ENCODE assay signal across 23 cellular contexts in genomic region chr3:32492684-32493436, GRCh38. TPM values are rescaled to one million over a fixed set of nuclear protein-coding genes. Genes with fewer than 3 reads are reported as not detected.
DNase-seq lines count a peak whose midpoint lies in the region; ATAC-seq, FAIRE-seq and TF ChIP-seq lines count a peak whose summit lies in the region.
"Had no signal": no experiment of that assay in that cellular context is flagged by ENCODE, and none has a peak within 500 bp of the region (broad histone marks: within the 10 kb centered on the region; RNA-seq: fewer than 3 reads in every experiment).

No MANE protein-coding gene starts in this region.

- no peak for TF ChIP-seq RAD21 in GM12878 (IDR thresholded peaks at IDR 0.05; ENCODE audit: insufficient read depth, low read depth, low read length)

- H3K9me2 ChIP-seq in Loucy (replicated peaks; ENCODE audit: low read depth, low read length) = no peaks in the 10 kb centered on the region

- CTCF ChIA-PET in GM12878 (lab: Yijun Ruan, JAX) (interaction anchor here (0.9 to 5.0 kb wide), 5 partner anchors 9 to 118 kb away, joined by 3 to 26 read pairs (median 10); partner anchors contain the start of gene CMTM6), WTC11 (lab: Charles Lee) (interaction anchor here (0.7 to 1.0 kb wide), 3 partner anchors 16 to 25 kb away, joined by 3 read pairs; no protein-coding TSS in a partner anchor)

- H3K4me3 ChIP-seq in Loucy (ENCODE audit: low read length, poor library complexity, severe bottlenecking) (no peak overlapping the region), GM12878 (no peak overlapping the region), osteoblast (ENCODE audit: insufficient read depth, low read length) (no peak overlapping the region)
- H3K4me3 ChIP-seq: BLaER1, GM23338 had no signal

- POLR2A ChIA-PET in GM12878 (lab: Charles Lee) = interaction anchor here (0.6 to 2.0 kb wide), 6 partner anchors 11 to 962 kb away, joined by 3 to 4 read pairs (median 4); no protein-coding TSS in a partner anchor
- POLR2A ChIA-PET in WTC11 (lab: Charles Lee) = no interaction called here

- peak; percentile 64 for ATAC-seq in GM12878
- ATAC-seq in WTC11 = no peak
- no peak for ATAC-seq in Right ventricle myocardium superior (ENCODE audit: poor library complexity)
- ATAC-seq: GM23338; naive thymus-derived CD8-positive, alpha-beta T cell had no signal

- no peak for FAIRE-seq in GM12878 (lab: Jason Lieb, UNC)
- FAIRE-seq: kidney, small intestine had no signal

- peak; percentile 71 for DNase-seq in ELR (ENCODE audit: low read depth)
- no peak for DNase-seq in GM12878 (ENCODE audit: low read depth, low spot score)
- DNase-seq in osteoblast (ENCODE audit: insufficient read length, low spot score, missing footprints) = peak; percentile 73
- no peak for DNase-seq in WTC11 (ENCODE audit: low spot score)
- DNase-seq in NCI-H2196 (lab: John Stamatoyannopoulos, UW; ENCODE audit: unreplicated experiment) = no peak
- DNase-seq in GM10266 (ENCODE audit: extremely low spot score) = no peak
- DNase-seq in Right ventricle myocardium superior = no peak
- DNase-seq: activated CD4-positive, alpha-beta T cell treated with anti-CD3 and anti-CD28 coated beads for 4 hours; activated naive CD4-positive, alpha-beta T cell; activated T-cell treated with anti-CD3 and anti-CD28 coated beads, Interleukin-2, amount 50 U/mL, for 24 hours; DMS53; kidney; midbrain; naive thymus-derived CD8-positive, alpha-beta T cell; NCI-H2029 treated with DMSO at 0.1 percent for 48 hours; retina; small intestine; stimulated activated CD4-positive, alpha-beta T cell treated with anti-CD3 and anti-CD28 coated beads, Interleukin-1b, Interleukin-23, amount 100 ng/mL, for 48 hours had no signal

- no peak overlapping the region for H3K27ac Mint-ChIP-seq in WTC11
- H3K27ac Mint-ChIP-seq: activated T-cell treated with anti-CD3 and anti-CD28 coated beads, Interleukin-2, amount 50 U/mL, for 24 hours; GM23338; IgD-negative memory B cell; naive thymus-derived CD8-positive, alpha-beta T cell had no signal

- H3K27me3 Mint-ChIP-seq in WTC11 (ENCODE audit: low read depth) = no peaks in the 10 kb centered on the region
- H3K27me3 Mint-ChIP-seq: activated T-cell treated with anti-CD3 and anti-CD28 coated beads, Interleukin-2, amount 50 U/mL, for 24 hours; IgD-negative memory B cell; naive thymus-derived CD8-positive, alpha-beta T cell had no signal

- RAD21 ChIA-PET in GM12878 (lab: Charles Lee; ENCODE audit: unreplicated experiment) = interaction anchor here (0.7 to 1.7 kb wide), 6 partner anchors 9 to 73 kb away, joined by 3 to 7 read pairs (median 4); partner anchors contain the start of gene CMTM6

- H3K36me3 ChIP-seq in Loucy (ENCODE audit: insufficient read depth, low read length) (peaks cover 9% of the 10 kb centered on the region; the same call in 1 of the 2 replicates), GM12878 (ENCODE audit: control insufficient read depth in 2 of 2, insufficient read depth in 2 of 2, low read length in 1 of 2) (no peaks in the 10 kb centered on the region), osteoblast (ENCODE audit: insufficient read depth, low read length) (no peaks in the 10 kb centered on the region)
- H3K36me3 ChIP-seq: brain microvascular endothelial cell had no signal

- H3F3A ChIP-seq in Loucy (ENCODE audit: low read depth) = no peaks in the 10 kb centered on the region

- in situ Hi-C loops in GM12878 (cut with MboI) = no loop called here

- H3K4me1 Mint-ChIP-seq in WTC11 = no peaks in the 10 kb centered on the region
- H3K4me1 Mint-ChIP-seq: GM23338 had no signal

- H3K4me3 Mint-ChIP-seq in WTC11 = no peak overlapping the region
- H3K4me3 Mint-ChIP-seq: activated T-cell treated with anti-CD3 and anti-CD28 coated beads, Interleukin-2, amount 50 U/mL, for 24 hours; GM23338; IgD-negative memory B cell; naive thymus-derived CD8-positive, alpha-beta T cell had no signal

- H3K9me3 ChIP-seq in Loucy (ENCODE audit: insufficient read depth, low read depth, low read length) (no peaks in the 10 kb centered on the region), GM12878 (replicated peaks; ENCODE audit: control insufficient read depth, insufficient read depth, low read length) (no peaks in the 10 kb centered on the region), osteoblast (ENCODE audit: low read depth, low read length) (no peaks in the 10 kb centered on the region)
- H3K9me3 ChIP-seq: BLaER1 had no signal

- no peak overlapping the region for H3K27ac ChIP-seq in GM12878 (ENCODE audit: control insufficient read depth, insufficient read depth)
- peak overlapping the region; percentile 29 for H3K27ac ChIP-seq in osteoblast (ENCODE audit: low read depth, low read length)
- H3K27ac ChIP-seq: BLaER1 had no signal

- H3K79me2 ChIP-seq in Loucy (ENCODE audit: insufficient read depth, low read length) (peaks cover 74% of the 10 kb centered on the region), GM12878 (ENCODE audit: control insufficient read depth, insufficient read depth, low read length) (peaks cover 5% of the 10 kb centered on the region), osteoblast (ENCODE audit: insufficient read depth, low read length) (peaks cover 53% of the 10 kb centered on the region)

- TF ChIP-seq CTCF in Loucy (conservative IDR thresholded peaks at IDR 0.05; ENCODE audit: low read length) (no peak), GM12878 (IDR thresholded peaks at IDR 0.05 in 2 of 3, conservative IDR thresholded peaks at IDR 0.05 in 1 of 3; ENCODE audit: control insufficient read depth in 2 of 3, extremely low read depth in 1 of 3, insufficient read depth in 1 of 3, low read depth in 3 of 3, low read length in 3 of 3) (no peak), osteoblast (IDR thresholded peaks at IDR 0.05; ENCODE audit: extremely low read depth, low read depth, low read length) (no peak), WTC11 (IDR thresholded peaks at IDR 0.05) (no peak), GM10266 (IDR thresholded peaks at IDR 0.05; ENCODE audit: control insufficient read depth, insufficient read depth, low read depth, missing control alignments) (no peak)

- intact Hi-C loops in GM12878 (cut with micrococcal nuclease; ENCODE audit: unreplicated experiment) (loop anchor here (2.0 kb wide), 1 partner anchor 24 kb away; no protein-coding TSS in a partner anchor), Right ventricle myocardium superior (cut with DNase I) (no loop called here)

- BruUV-seq in GM12878 (replicated peaks; lab: Mats Ljungman, UMichigan) = no TSS peak

- H3K9me3 Mint-ChIP-seq in WTC11 = no peaks in the 10 kb centered on the region
- H3K9me3 Mint-ChIP-seq: activated T-cell treated with anti-CD3 and anti-CD28 coated beads, Interleukin-2, amount 50 U/mL, for 24 hours; GM23338; IgD-negative memory B cell; naive thymus-derived CD8-positive, alpha-beta T cell had no signal

- H3K4me1 ChIP-seq in Loucy (ENCODE audit: insufficient read depth, low read length, poor library complexity, severe bottlenecking) (peaks cover 40% of the 10 kb centered on the region), GM12878 (ENCODE audit: control insufficient read depth, insufficient read depth, low read length) (peaks cover 21% of the 10 kb centered on the region), osteoblast (ENCODE audit: insufficient read depth, low read length) (peaks cover 22% of the 10 kb centered on the region)

- 73% methylated on average over 3 of the region's 3 CpGs for WGBS in GM12878 (ENCODE audit: insufficient coverage, insufficient replicate concordance, low lambda C conversion rate, missing lambda C conversion rate)

- H3K27me3 ChIP-seq in Loucy (ENCODE audit: insufficient read depth, low read length, poor library complexity, severe bottlenecking) (no peaks in the 10 kb centered on the region), GM12878 (replicated peaks in 1 of 2; ENCODE audit: control insufficient read depth in 2 of 2, insufficient read depth in 2 of 2, low read length in 1 of 2) (no peaks in the 10 kb centered on the region), osteoblast (ENCODE audit: insufficient read depth, low read length) (no peaks in the 10 kb centered on the region)
- H3K27me3 ChIP-seq: BLaER1, brain microvascular endothelial cell had no signal

- SMC1A ChIA-PET in GM12878 (lab: Charles Lee; ENCODE audit: uncharacterized antibody, unreplicated experiment) = interaction anchor here (0.8 to 2.6 kb wide), 12 partner anchors 9 to 123 kb away, joined by 3 to 18 read pairs (median 6); no protein-coding TSS in a partner anchor

- H2AFZ ChIP-seq in Loucy (ENCODE audit: low read length) (no peak overlapping the region), GM12878 (ENCODE audit: control insufficient read depth, low read depth, low read length) (no peak overlapping the region), osteoblast (ENCODE audit: low read length) (no peak overlapping the region)
- H2AFZ ChIP-seq: GM23338 had no signal

- H3K4me2 ChIP-seq in Loucy (ENCODE audit: low read depth, low read length, poor library complexity, severe bottlenecking) (peak overlapping the region; percentile 26), GM12878 (ENCODE audit: control insufficient read depth, insufficient read depth) (no peak overlapping the region; the same call in none of the 2 replicates), osteoblast (ENCODE audit: insufficient read depth, low read length) (peak overlapping the region; percentile 15)
- H3K4me2 ChIP-seq: GM23338 had no signal

- H4K20me1 ChIP-seq in Loucy (ENCODE audit: insufficient read depth, low read length, poor library complexity, severe bottlenecking) (peaks cover 60% of the 10 kb centered on the region), GM12878 (ENCODE audit: control insufficient read depth, insufficient read depth) (no peaks in the 10 kb centered on the region), osteoblast (ENCODE audit: insufficient read depth, low read length) (peaks cover 27% of the 10 kb centered on the region)

- TF ChIP-seq POLR2A in GM12878 (IDR thresholded peaks at IDR 0.05; ENCODE audit: low read depth, low read length) = no peak

- H3K36me3 Mint-ChIP-seq in WTC11 = peaks cover 6% of the 10 kb centered on the region

- no peak for TF ChIP-seq EP300 in GM12878 (IDR thresholded peaks at IDR 0.05; ENCODE audit: borderline replicate concordance in 1 of 2, control insufficient read depth in 1 of 2, low read depth in 2 of 2, low read length in 2 of 2)

- H3K9ac ChIP-seq in Loucy (ENCODE audit: low read depth, low read length, poor library complexity, severe bottlenecking) (no peak overlapping the region), GM12878 (ENCODE audit: control insufficient read depth, insufficient read depth, low read length) (no peak overlapping the region)
- H3K9ac ChIP-seq: BLaER1 had no signal

RNA-seq across cellular contexts. Expression of gene CMTM6, which starts 9.8 kb away (rescaled TPM):
- 60.8 and 68.6 TPM in 2 replicates for total RNA-seq in GM12878 (2013; cell fraction: nucleolus; rRNA removed)
- total RNA-seq in GM12878 (2014; rRNA removed) = 61.8 and 75.1 TPM in 2 replicates
- 73.5 and 74.7 TPM in 2 replicates for total RNA-seq in GM12878 (2014; rRNA removed; fragmentation: Illumina TruSeq; extraction: Trizol)
- total RNA-seq in GM12878 (2021) = 51.2 and 54.4 TPM in 2 replicates
- polyA plus RNA-seq in GM12878 (2011; ENCODE audit: low read depth) = 12.6 TPM
- 92.6 and 138 TPM in 2 replicates for polyA plus RNA-seq in GM12878 (2011; rRNA removed)
- polyA plus RNA-seq in GM12878 (2011; cell fraction: cytosol; rRNA removed) = 32.5 and 34.3 TPM in 2 replicates
- 15.2 and 17.9 TPM in 2 replicates for polyA plus RNA-seq in GM12878 (2011; cell fraction: nucleus; rRNA removed)
- polyA plus RNA-seq in GM12878 (2012) = 19.5 and 21.1 TPM in 2 replicates
- polyA plus RNA-seq in GM12878 (2014; fragmentation: Illumina TruSeq; extraction: Trizol) = 61.0 and 74.5 TPM in 2 replicates
- 10 to 100 TPM; 27.1 to 39.0 TPM for polyA plus RNA-seq in GM12878 (2014; fragmentation: Nextera tagmentation; extraction: Ambion mirVana)
- 43.9 and 52.4 TPM in 2 replicates for polyA plus RNA-seq in GM12878 (2014; rRNA removed)
- 10 to 100 TPM; 92.3 to 97.3 TPM for polyA plus RNA-seq in GM12878 (2016; fragmentation: Nextera tagmentation; extraction: Ambion mirVana)
- 36.8 and 51.9 TPM in 2 replicates for polyA minus RNA-seq in GM12878 (2011; rRNA and poly(A)+ RNA removed)
- 16.0 and 22.4 TPM in 2 replicates for polyA minus RNA-seq in GM12878 (2011; cell fraction: cytosol; rRNA and poly(A)+ RNA removed)
- polyA minus RNA-seq in GM12878 (2011; cell fraction: nucleus; rRNA and poly(A)+ RNA removed) = 7.6 and 12.7 TPM in 2 replicates
- total RNA-seq in osteoblast = 102 and 141 TPM in 2 replicates
- 36.0 to 42.3 TPM (median 39.3 TPM) in 3 replicates for total RNA-seq in WTC11 (2021)
- 8.9 TPM for total RNA-seq in Right ventricle myocardium superior

Comparison
In these comparisons a context has a peak if more than half of its experiments do, and no peak if none do; other contexts are left out.
1. DNase-seq: peak in ELR (single experiment) and osteoblast (single experiment); none in GM12878 (single experiment), WTC11 (single experiment), NCI-H2196 (single experiment), GM10266 (single experiment) and Right ventricle myocardium superior (single experiment).